Comparison of ENCODE assay signal across 8 cellular contexts in genomic region chrX:79443121-79443520, GRCh38.
"Had no signal": no experiment of that assay in that cellular context is flagged by ENCODE, and none has a peak within 500 bp of the region (broad histone marks: within the 10 kb centered on the region; RNA-seq: fewer than 3 reads in every experiment).

No MANE protein-coding gene starts in this region.

- H3K4me3 Mint-ChIP-seq: IgD-negative memory B cell had no signal

- H3K27ac Mint-ChIP-seq: IgD-negative memory B cell had no signal

- H3K9me3 Mint-ChIP-seq: IgD-negative memory B cell had no signal

- H3K27me3 Mint-ChIP-seq: IgD-negative memory B cell had no signal

- H3K4me3 ChIP-seq: K562 had no signal

- H3K4me1 Mint-ChIP-seq: IgD-negative memory B cell had no signal

- DNase-seq: IMR-90, KBM-7, KG1 had no signal

- H3K27ac ChIP-seq: HL-60 had no signal

- H3K36me3 Mint-ChIP-seq: IgD-negative memory B cell had no signal

- FAIRE-seq: HepG2, HTR-8/SVneo, K562 had no signal
